15 cellular contexts compared by ENCODE assay signal in the genomic region with DNA sequence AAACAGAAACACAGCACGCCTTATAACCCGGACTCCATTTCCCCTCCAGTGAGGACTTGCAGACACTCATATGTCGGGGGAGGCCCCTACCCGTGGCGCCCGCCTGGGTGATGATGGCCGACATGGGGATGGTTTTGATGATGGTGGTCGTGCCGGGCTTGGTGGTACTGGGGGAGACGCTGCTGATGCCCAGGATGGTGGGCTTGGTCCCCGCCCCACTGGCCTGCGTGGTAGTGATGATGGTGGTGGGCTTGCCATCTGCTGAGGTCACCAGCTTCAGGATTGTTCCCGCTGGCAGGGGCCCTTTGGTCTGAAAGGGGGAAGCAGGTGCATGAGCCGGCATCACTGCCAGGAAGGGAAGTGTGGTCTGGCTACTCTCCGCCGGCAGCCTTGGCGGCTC. TPM values are rescaled to one million over a fixed set of nuclear protein-coding genes. Genes with fewer than 3 reads are reported as not detected.
DNase-seq lines count a peak whose midpoint lies in the region; ATAC-seq and TF ChIP-seq lines count a peak whose summit lies in the region.
"Had no signal": no experiment of that assay in that cellular context is flagged by ENCODE, and none has a peak within 500 bp of the region (broad histone marks: within the 10 kb centered on the region; RNA-seq: fewer than 3 reads in every experiment).

No MANE protein-coding gene starts in this region.

- DNase-seq in mammary epithelial cell: no peak
- no peak for DNase-seq in breast epithelium (ENCODE audit: low spot score in 2 of 2)
- DNase-seq in chondrocyte (ENCODE audit: low spot score): no peak
- DNase-seq in tibial artery: no peak
- no peak for DNase-seq in stimulated activated CD4-positive, alpha-beta T cell treated with anti-CD3 and anti-CD28 coated beads, Interleukin-2, amount 100 ng/mL, for 48 hours
- DNase-seq: 8988T; AML-193; CD4-positive, CD25-positive, alpha-beta regulatory T cell; GF-D8; GM23248; H7 had no signal

- TF ChIP-seq CTCF in mammary epithelial cell (conservative IDR thresholded peaks at IDR 0.05 in 1 of 2, IDR thresholded peaks at IDR 0.05 in 1 of 2; ENCODE audit: extremely low read depth in 1 of 2, insufficient read depth in 1 of 2, low read depth in 1 of 2, low read length in 2 of 2): no peak
- TF ChIP-seq CTCF in breast epithelium (IDR thresholded peaks at IDR 0.05): no peak
- TF ChIP-seq CTCF in chondrocyte (IDR thresholded peaks at IDR 0.05): no peak
- no peak for TF ChIP-seq CTCF in tibial artery (IDR thresholded peaks at IDR 0.05)

- CTCF ChIA-PET in mammary epithelial cell (lab: Charles Lee; ENCODE audit: low non-redundant PET): no interaction called here

- H3K4me3 ChIP-seq in mammary epithelial cell (replicated peaks in 1 of 3; ENCODE audit: insufficient read depth in 1 of 3, low read depth in 2 of 3, low read length in 3 of 3): no peak overlapping the region
- no peak overlapping the region for H3K4me3 ChIP-seq in breast epithelium
- no peak overlapping the region for H3K4me3 ChIP-seq in rectal smooth muscle tissue (ENCODE audit: low read length)
- H3K4me3 ChIP-seq in tibial artery: no peak overlapping the region
- H3K4me3 ChIP-seq: BLaER1 treated with 17β-estradiol and CSF1 and Interleukin-3, amounts not matched to agents 10 nM and 100 nM; GM23248 had no signal

- no peak overlapping the region for H3K9ac ChIP-seq in mammary epithelial cell (ENCODE audit: insufficient read depth, low read length)
- no peak overlapping the region for H3K9ac ChIP-seq in rectal smooth muscle tissue (ENCODE audit: low read length)
- H3K9ac ChIP-seq: BLaER1 treated with 17β-estradiol and CSF1 and Interleukin-3, amounts not matched to agents 10 nM and 100 nM; GM23248 had no signal

- dilution Hi-C loops in mammary epithelial cell (cut with HindIII; ENCODE audit: low sequenced_read_pairs): no loop called here

- peaks cover 2% of the 10 kb centered on the region for H3K9me3 ChIP-seq in mammary epithelial cell (replicated peaks; ENCODE audit: insufficient read depth, low read length)
- H3K9me3 ChIP-seq in breast epithelium: no peaks in the 10 kb centered on the region
- no peaks in the 10 kb centered on the region for H3K9me3 ChIP-seq in tibial artery
- H3K9me3 ChIP-seq: BLaER1 treated with 17β-estradiol and CSF1 and Interleukin-3, amounts not matched to agents 10 nM and 100 nM had no signal

- H3K9me3 Mint-ChIP-seq in chondrocyte (ENCODE audit: low read depth): no peaks in the 10 kb centered on the region

- H3K4me1 Mint-ChIP-seq in chondrocyte (ENCODE audit: low read depth): peaks cover 10% of the 10 kb centered on the region

- H3K36me3 Mint-ChIP-seq in chondrocyte (ENCODE audit: low read depth): peaks cover 47% of the 10 kb centered on the region

- H3K27ac ChIP-seq in mammary epithelial cell (ENCODE audit: insufficient read depth, low read depth, low read length) (no peak overlapping the region), breast epithelium (no peak overlapping the region), rectal smooth muscle tissue (ENCODE audit: low read depth, low read length) (peak overlapping the region; percentile 73), tibial artery (peak overlapping the region; percentile 19 to 37)
- H3K27ac ChIP-seq: BLaER1 treated with 17β-estradiol and CSF1 and Interleukin-3, amounts not matched to agents 10 nM and 100 nM; GM23248 had no signal

- no peak overlapping the region for H3K4me2 ChIP-seq in mammary epithelial cell (ENCODE audit: insufficient read depth, low read depth, low read length)
- H3K4me2 ChIP-seq: BLaER1 treated with 17β-estradiol and CSF1 and Interleukin-3, amounts not matched to agents 10 nM and 100 nM had no signal

- BruUV-seq in mammary epithelial cell (replicated peaks; lab: Mats Ljungman, UMichigan): TSS peak; percentile 11

- intact Hi-C loops in mammary epithelial cell (cut with micrococcal nuclease) (no loop called here), breast epithelium (cut with DNase I; ENCODE audit: low total_unique reads) (loop anchor here (10.0 kb wide), 1 partner anchor 162 kb away; a partner anchor contains a TSS), tibial artery (cut with DNase I; ENCODE audit: low total_unique reads) (loop anchor here (10.0 kb wide), 1 partner anchor 1002 kb away; no protein-coding TSS in a partner anchor)

- in situ Hi-C loops in mammary epithelial cell (cut with MboI; ENCODE audit: low sequenced_read_pairs in 2 of 2): loop anchor here in 1 of 2 donors (25.0 kb wide), 1 partner anchor 195 kb away; a partner anchor contains a TSS

- peaks cover 9% of the 10 kb centered on the region for H3K79me2 ChIP-seq in mammary epithelial cell (ENCODE audit: insufficient read depth, low read length)

- H2AFZ ChIP-seq in mammary epithelial cell (ENCODE audit: low read depth, low read length): no peak overlapping the region
- H2AFZ ChIP-seq: GM23248 had no signal

- H3K27me3 ChIP-seq in mammary epithelial cell (ENCODE audit: insufficient read depth, low read length): no peaks in the 10 kb centered on the region
- peaks cover 0 to 25% of the 10 kb centered on the region in 2 donors for H3K27me3 ChIP-seq in breast epithelium
- no peaks in the 10 kb centered on the region for H3K27me3 ChIP-seq in rectal smooth muscle tissue (ENCODE audit: control insufficient read depth, insufficient read depth, low read length)
- no peaks in the 10 kb centered on the region for H3K27me3 ChIP-seq in tibial artery

- H3K27me3 Mint-ChIP-seq in chondrocyte (ENCODE audit: low read depth): no peaks in the 10 kb centered on the region
- H3K27me3 Mint-ChIP-seq: CD4-positive, CD25-positive, alpha-beta regulatory T cell had no signal

- H3K4me1 ChIP-seq in mammary epithelial cell (ENCODE audit: insufficient read depth, low read length) (no peaks in the 10 kb centered on the region), breast epithelium (no peaks in the 10 kb centered on the region), rectal smooth muscle tissue (ENCODE audit: control insufficient read depth, insufficient read depth, low read length) (peaks cover 8% of the 10 kb centered on the region), tibial artery (peaks cover 0 to 15% (median 10%) of the 10 kb centered on the region in 4 donors)

- no peak for ATAC-seq in GM19452 (IDR thresholded peaks at IDR 0.05; ENCODE audit: unreplicated experiment)
- ATAC-seq in HG03135 (IDR thresholded peaks at IDR 0.05; ENCODE audit: unreplicated experiment): no peak

- no peak overlapping the region for H3K4me3 Mint-ChIP-seq in chondrocyte (ENCODE audit: unreplicated experiment)
- H3K4me3 Mint-ChIP-seq: CD4-positive, CD25-positive, alpha-beta regulatory T cell had no signal

- H3K36me3 ChIP-seq in mammary epithelial cell (ENCODE audit: insufficient read depth, low read length): peaks cover 13% of the 10 kb centered on the region
- H3K36me3 ChIP-seq in breast epithelium: no peaks in the 10 kb centered on the region
- H3K36me3 ChIP-seq in rectal smooth muscle tissue (ENCODE audit: control insufficient read depth, insufficient read depth, low read length): peaks cover 48% of the 10 kb centered on the region
- peaks cover 22 to 93% (median 89%) of the 10 kb centered on the region in 3 donors for H3K36me3 ChIP-seq in tibial artery

- peak overlapping the region; percentile 36 for H3K27ac Mint-ChIP-seq in chondrocyte (ENCODE audit: unreplicated experiment)
- H3K27ac Mint-ChIP-seq: CD4-positive, CD25-positive, alpha-beta regulatory T cell had no signal

- 87% methylated on average over 15 of the region's 17 CpGs for WGBS in mammary epithelial cell (ENCODE audit: low coverage, missing lambda C conversion rate)

- no peak for TF ChIP-seq POLR2A in breast epithelium (IDR thresholded peaks at IDR 0.05)

- H4K20me1 ChIP-seq in mammary epithelial cell (ENCODE audit: insufficient read depth, low read length): no peaks in the 10 kb centered on the region

RNA-seq across cellular contexts. Expression of a gene that starts 12.8 kb away (rescaled TPM):
- total RNA-seq in mammary epithelial cell: not detected
- not detected for polyA plus RNA-seq in mammary epithelial cell
- not detected for polyA minus RNA-seq in mammary epithelial cell
- total RNA-seq in breast epithelium: 10 to 100 TPM in 1 of 3 donors, 1 to 10 TPM in 2; 6.6 to 50.7 (median 6.9) TPM
- total RNA-seq in chondrocyte: 6.5 to 13.4 TPM (median 13.1 TPM) in 3 replicates
- polyA plus RNA-seq: GM23248 had no signal

RNA-seq across cellular contexts. Expression of a gene that starts 14.4 kb away (rescaled TPM):
- total RNA-seq in mammary epithelial cell (10 to 100 TPM; 21.8 to 47.6 TPM), breast epithelium (10 to 100 TPM; 20.2 to 23.0 (median 22.6) TPM), chondrocyte (60.1 to 89.9 TPM (median 67.2 TPM) in 3 replicates)
- polyA plus RNA-seq in mammary epithelial cell: 8.4 TPM
- polyA minus RNA-seq in mammary epithelial cell: 98.5 TPM

RNA-seq across cellular contexts. Expression of a gene that starts 15.3 kb away (rescaled TPM):
- total RNA-seq in mammary epithelial cell (1 to 10 TPM; 5.7 to 9.2 TPM), breast epithelium (10 to 100 TPM in 1 of 3 donors, 1 to 10 TPM in 2; 7.6 to 10.9 (median 8.2) TPM), chondrocyte (12.3 to 20.3 TPM (median 18.3 TPM) in 3 replicates)
- 4.6 TPM for polyA plus RNA-seq in mammary epithelial cell
- 1.1 TPM for polyA minus RNA-seq in mammary epithelial cell

RNA-seq across cellular contexts. Expression of a gene that starts 22.4 kb away (rescaled TPM):
- total RNA-seq in mammary epithelial cell (100 to 1,000 TPM in 1 of 2 donors, 10 to 100 TPM in 1; 90.4 to 115 TPM), breast epithelium (10 to 100 TPM; 57.7 to 81.0 (median 79.2) TPM), chondrocyte (89.5 to 99.8 TPM (median 91.4 TPM) in 3 replicates)
- 193 TPM for polyA plus RNA-seq in mammary epithelial cell
- polyA minus RNA-seq in mammary epithelial cell: 94.6 TPM

RNA-seq across cellular contexts. Expression of a gene that starts 31.2 kb away (rescaled TPM):
- total RNA-seq in mammary epithelial cell (1 to 10 TPM; 1.3 to 2.3 TPM), breast epithelium (10 to 100 TPM; 18.4 to 21.5 (median 19.8) TPM), chondrocyte (2.8 to 3.7 TPM (median 3.1 TPM) in 3 replicates)
- polyA plus RNA-seq in mammary epithelial cell: 0.66 TPM
- polyA minus RNA-seq in mammary epithelial cell: 3.4 TPM

Comparison
In these comparisons a context has a peak if more than half of its experiments do, and no peak if none do; other contexts are left out.
1. H3K27ac ChIP-seq: peak in rectal smooth muscle tissue (single experiment) and tibial artery (2 of 2); none in mammary epithelial cell (single experiment) and breast epithelium (0 of 2).